ENCODE assay signal across 2 cellular contexts in genomic region chr22:36303874-36304273, GRCh38.
TF ChIP-seq lines count a peak whose summit lies in the region.

No MANE protein-coding gene starts in this region.

TF ChIP-seq in IMR-90, 13 proteins besides CTCF, POLR2A, EP300 and RAD21:
- TF ChIP-seq ELK1 (IDR thresholded peaks at IDR 0.05; ENCODE audit: borderline replicate concordance, low read depth, low read length) (no peak), SMC3 (IDR thresholded peaks at IDR 0.05; ENCODE audit: low read depth, low read length) (no peak), MAFK (IDR thresholded peaks at IDR 0.05; ENCODE audit: low read depth, low read length) (no peak)

TF ChIP-seq in endothelial cell of umbilical vein, 7 proteins besides CTCF, POLR2A, EP300 and RAD21:
- TF ChIP-seq EZH2 (IDR thresholded peaks at IDR 0.05; ENCODE audit: borderline replicate concordance, low read depth, low read length, severe bottlenecking), result no peak
- TF ChIP-seq MYC (IDR thresholded peaks at IDR 0.05; ENCODE audit: low read depth, low read length), result no peak
- TF ChIP-seq MAX (IDR thresholded peaks at IDR 0.05; ENCODE audit: insufficient read depth, insufficient read length), result no peak
- no peak for TF ChIP-seq GATA2 (IDR thresholded peaks at IDR 0.05; ENCODE audit: insufficient read depth, insufficient read length, low read depth, low read length)
- no peak for TF ChIP-seq FOS (IDR thresholded peaks at IDR 0.05; ENCODE audit: borderline replicate concordance, insufficient read depth, low read length)
- no peak for TF ChIP-seq JUN (IDR thresholded peaks at IDR 0.05; ENCODE audit: borderline replicate concordance, insufficient read depth, insufficient read length, low read depth)
- TF ChIP-seq POLR2AphosphoS5 (IDR thresholded peaks at IDR 0.05; ENCODE audit: insufficient read depth, low read depth, low read length), result no peak
